Comparison of ENCODE assay signal across 27 cellular contexts in genomic region chr6:14339172-14339571, GRCh38.
"Had no signal": no experiment of that assay in that cellular context is flagged by ENCODE, and none has a peak within 500 bp of the region (broad histone marks: within the 10 kb centered on the region; RNA-seq: fewer than 3 reads in every experiment).

No MANE protein-coding gene starts in this region.

- H2AFZ ChIP-seq: hepatocyte had no signal

- DNase-seq: activated CD4-positive, alpha-beta memory T cell treated with anti-CD3 and anti-CD28 coated beads, Interleukin-2, amount 10 ng/mL, durations not matched to agents 7 days and 5 days; activated CD4-positive, alpha-beta T cell treated with anti-CD3 and anti-CD28 coated beads, Interleukin-2, amount 10 ng/mL, durations not matched to agents 7 days and 5 days; activated CD4-positive, CD25-positive, alpha-beta regulatory T cell treated with anti-CD3 and anti-CD28 coated beads, Interleukin-2, amount 50 U/mL, for 72 hours; activated naive CD8-positive, alpha-beta T cell treated with anti-CD3 and anti-CD28 coated beads, Interleukin-2, amount 50 U/mL, for 24 hours; activated T-cell treated with anti-CD3 and anti-CD28 coated beads, Interleukin-2, amount 50 U/mL, for 4 hours; amygdala; central memory CD4-positive, alpha-beta T cell; effector CD8-positive, alpha-beta T cell; erythroblast; gastrocnemius medialis; islet precursor cell; left ventricle myocardium inferior; nephron progenitor cell; ovary; right lobe of liver; stimulated activated CD4-positive, alpha-beta T cell treated with anti-CD3 and anti-CD28 coated beads, Interleukin-2, amount 100 ng/mL, for 48 hours; T-helper 9 cell; uterus had no signal

- H3K27me3 ChIP-seq: gastrocnemius medialis, hepatocyte, ovary, right lobe of liver, uterus had no signal

- H3K36me3 ChIP-seq: gastrocnemius medialis, left ventricle myocardium inferior, ovary, right lobe of liver, uterus had no signal

- H3K79me2 ChIP-seq: hepatocyte had no signal

- H3K27me3 Mint-ChIP-seq: activated CD4-positive, alpha-beta memory T cell treated with anti-CD3 and anti-CD28 coated beads, Interleukin-2, amount 10 ng/mL, durations not matched to agents 7 days and 5 days; activated CD4-positive, alpha-beta T cell treated with anti-CD3 and anti-CD28 coated beads, Interleukin-2, amount 10 ng/mL, durations not matched to agents 7 days and 5 days; activated naive CD4-positive, alpha-beta T cell treated with anti-CD3 and anti-CD28 coated beads, Interleukin-2, amount 50 U/mL, for 24 hours; activated T-helper 17 cell treated with anti-CD3 and anti-CD28 coated beads, Interleukin-2, amount 50 U/mL, for 72 hours; progenitor cell of endocrine pancreas; stimulated activated naive CD8-positive, alpha-beta T cell treated with anti-CD3 and anti-CD28 coated beads, Interleukin-15, Interleukin-2, amounts not matched to agents 100 ng/mL and 50 ng/mL, for 24 hours; type B pancreatic cell had no signal

- H3K9me3 ChIP-seq: gastrocnemius medialis, ovary, right lobe of liver, uterus had no signal

- H3K9me3 Mint-ChIP-seq: activated CD4-positive, alpha-beta memory T cell treated with anti-CD3 and anti-CD28 coated beads, Interleukin-2, amount 10 ng/mL, durations not matched to agents 7 days and 5 days; activated T-helper 17 cell treated with anti-CD3 and anti-CD28 coated beads, Interleukin-2, amount 50 U/mL, for 72 hours; type B pancreatic cell had no signal

- H3K4me2 ChIP-seq: hepatocyte had no signal

- H3K4me3 ChIP-seq: gastrocnemius medialis, hepatocyte, left ventricle myocardium inferior, lung, ovary, right lobe of liver, uterus had no signal

- H3K27ac Mint-ChIP-seq: activated CD4-positive, alpha-beta memory T cell treated with anti-CD3 and anti-CD28 coated beads, Interleukin-2, amount 10 ng/mL, durations not matched to agents 7 days and 5 days; activated CD4-positive, alpha-beta T cell treated with anti-CD3 and anti-CD28 coated beads, Interleukin-2, amount 10 ng/mL, durations not matched to agents 7 days and 5 days; activated naive CD4-positive, alpha-beta T cell treated with anti-CD3 and anti-CD28 coated beads, Interleukin-2, amount 50 U/mL, for 24 hours; activated naive CD8-positive, alpha-beta T cell treated with anti-CD3 and anti-CD28 coated beads, Interleukin-2, amount 50 U/mL, for 24 hours; activated T-helper 17 cell treated with anti-CD3 and anti-CD28 coated beads, Interleukin-2, amount 50 U/mL, for 72 hours; nephron progenitor cell; progenitor cell of endocrine pancreas; stimulated activated naive CD8-positive, alpha-beta T cell treated with anti-CD3 and anti-CD28 coated beads, Interleukin-15, Interleukin-2, amounts not matched to agents 100 ng/mL and 50 ng/mL, for 24 hours; T-helper 1 cell treated with Interleukin-12 subunit alpha and Interleukin-12 subunit beta and Interleukin-4 antibody, amounts not matched to agents 30 μg/mL and 1 μg/mL, for 36 hours; type B pancreatic cell had no signal

- H3K4me1 ChIP-seq: gastrocnemius medialis, right lobe of liver, uterus had no signal

- H3K27ac ChIP-seq: gastrocnemius medialis, hepatocyte, left ventricle myocardium inferior, ovary, right lobe of liver, uterus, VCaP had no signal

- H3K36me3 Mint-ChIP-seq: type B pancreatic cell had no signal

- H3K4me3 Mint-ChIP-seq: activated CD4-positive, alpha-beta memory T cell treated with anti-CD3 and anti-CD28 coated beads, Interleukin-2, amount 10 ng/mL, durations not matched to agents 7 days and 5 days; activated CD4-positive, alpha-beta T cell treated with anti-CD3 and anti-CD28 coated beads, Interleukin-2, amount 10 ng/mL, durations not matched to agents 7 days and 5 days; activated naive CD4-positive, alpha-beta T cell treated with anti-CD3 and anti-CD28 coated beads, Interleukin-2, amount 50 U/mL, for 24 hours; activated naive CD8-positive, alpha-beta T cell treated with anti-CD3 and anti-CD28 coated beads, Interleukin-2, amount 50 U/mL, for 24 hours; activated T-cell treated with anti-CD3 and anti-CD28 coated beads, Interleukin-2, amount 50 U/mL, for 4 hours; activated T-helper 17 cell treated with anti-CD3 and anti-CD28 coated beads, Interleukin-2, amount 50 U/mL, for 72 hours; nephron progenitor cell; stimulated activated naive CD8-positive, alpha-beta T cell treated with anti-CD3 and anti-CD28 coated beads, Interleukin-15, Interleukin-2, amounts not matched to agents 100 ng/mL and 50 ng/mL, for 24 hours; T-helper 1 cell treated with Interleukin-12 subunit alpha and Interleukin-12 subunit beta and Interleukin-4 antibody, amounts not matched to agents 30 μg/mL and 1 μg/mL, for 36 hours; type B pancreatic cell had no signal

- H3K4me1 Mint-ChIP-seq: activated CD4-positive, alpha-beta memory T cell treated with anti-CD3 and anti-CD28 coated beads, Interleukin-2, amount 10 ng/mL, durations not matched to agents 7 days and 5 days; activated CD4-positive, alpha-beta T cell treated with anti-CD3 and anti-CD28 coated beads, Interleukin-2, amount 10 ng/mL, durations not matched to agents 7 days and 5 days; activated naive CD4-positive, alpha-beta T cell treated with anti-CD3 and anti-CD28 coated beads, Interleukin-2, amount 50 U/mL, for 24 hours; activated T-helper 17 cell treated with anti-CD3 and anti-CD28 coated beads, Interleukin-2, amount 50 U/mL, for 72 hours had no signal
